ENCODE assay signal across 6 cellular contexts in genomic region chr13:52362169-52362887, GRCh38. TPM values are rescaled to one million over a fixed set of nuclear protein-coding genes. Genes with fewer than 3 reads are reported as not detected.
A peak's percentile ranks its signal among the peaks of the same experiment; 100 is the strongest.
DNase-seq lines count a peak whose midpoint lies in the region; ATAC-seq, FAIRE-seq and TF ChIP-seq lines count a peak whose summit lies in the region.
"Not testable (repeated sequence)": the region's sequence is repeated elsewhere in the genome, so short reads cannot be mapped to it uniquely, and the experiment has no call there.

No MANE protein-coding gene starts in this region.

- H3K27me3 Mint-ChIP-seq in WTC11 (ENCODE audit: low read depth), result not testable (repeated sequence)

- DNase-seq in D721Med (ENCODE audit: insufficient read length, low spot score); GM19239 (ENCODE audit: insufficient read length, low spot score); WTC11 (ENCODE audit: low spot score): not testable (repeated sequence)
- DNase-seq in M059J (ENCODE audit: low read depth) (peak; percentile 48), kidney tubule cell (ENCODE audit: low spot score) (peak; percentile 59)

- FAIRE-seq in D721Med (lab: Jason Lieb, UNC) (peak; percentile 84), GM19239 (lab: Jason Lieb, UNC) (peak; percentile 53)

- CTCF ChIA-PET in WTC11 (lab: Charles Lee), result interaction anchor here (1.1 kb wide), 1 partner anchor 88 kb away, joined by 3 read pairs; no protein-coding TSS in a partner anchor

- H3K36me3 Mint-ChIP-seq in WTC11, result not testable (repeated sequence)

- H3K4me1 Mint-ChIP-seq in WTC11, result not testable (repeated sequence)

- ATAC-seq in WTC11, result not testable (repeated sequence)
- peak; percentile 32 for ATAC-seq in esophagus mucosa

- POLR2A ChIA-PET in WTC11 (lab: Charles Lee), result not testable (repeated sequence)

- H3K9me3 Mint-ChIP-seq in WTC11, result not testable (repeated sequence)

- not testable (repeated sequence) for H3K27ac Mint-ChIP-seq in WTC11

- TF ChIP-seq CTCF in D721Med (IDR thresholded peaks at IDR 0.05; ENCODE audit: insufficient read depth, missing control alignments); WTC11 (IDR thresholded peaks at IDR 0.05): not testable (repeated sequence)

- not testable (repeated sequence) for H3K4me3 Mint-ChIP-seq in WTC11

TF ChIP-seq in WTC11, 78 proteins besides CTCF, POLR2A, EP300 and RAD21:
- peak; percentile 19; the same call in 1 of the 2 replicates for TF ChIP-seq PRDM15 (CRISPR knock-in tag; IDR thresholded peaks at IDR 0.05)

RNA-seq across cellular contexts. Expression of gene THSD1, which starts 43.6 kb away (rescaled TPM):
- total RNA-seq in M059J (2014; rRNA removed; shearing (Covaris generic)), result 2.8 and 3.4 TPM in 2 replicates
- 0.30 to 0.46 TPM (median 0.39 TPM) in 3 replicates for total RNA-seq in WTC11 (2021)
- 3.7 TPM for total RNA-seq in esophagus mucosa
